ENCODE assay signal across 19 cellular contexts in the genomic region with DNA sequence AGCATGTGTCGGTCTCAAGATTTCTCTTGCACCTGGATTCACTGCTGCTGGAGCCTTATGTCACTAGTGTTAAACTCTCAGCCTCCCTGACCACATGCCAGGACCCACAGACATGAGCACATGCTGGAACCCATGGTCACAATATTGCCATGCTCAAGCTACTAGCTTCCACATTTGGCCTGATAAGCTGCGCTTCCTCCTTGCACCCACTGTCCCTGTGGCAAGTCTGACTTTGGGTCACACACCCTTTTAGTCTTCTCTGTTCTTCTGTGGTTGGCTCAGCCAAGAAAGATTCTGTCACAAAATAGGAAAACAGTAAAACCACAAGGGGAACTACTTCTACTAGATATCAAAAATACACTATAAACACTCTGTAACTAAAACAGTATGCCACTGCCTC.
"Had no signal": no experiment of that assay in that cellular context is flagged by ENCODE, and none has a peak within 500 bp of the region (broad histone marks: within the 10 kb centered on the region; RNA-seq: fewer than 3 reads in every experiment).

No MANE protein-coding gene starts in this region.

- H3K36me3 ChIP-seq: neutrophil, ovary, right atrium auricular region, spleen had no signal

- DNase-seq: activated B cell treated with CpG ODN at 0.5 μM for 24 hours; activated CD4-positive, alpha-beta T cell treated with anti-CD3 and anti-CD28 coated beads for 36 hours; activated CD4-positive, alpha-beta T cell treated with anti-CD3 and anti-CD28 coated beads, Interleukin-2, amount 50 U/mL, for 4 hours; activated CD8-positive, alpha-beta memory T cell treated with anti-CD3 and anti-CD28 coated beads for 24 hours; activated CD8-positive, alpha-beta memory T cell treated with anti-CD3 and anti-CD28 coated beads, Interleukin-2, amount 50 U/mL, for 4 hours; activated naive CD4-positive, alpha-beta T cell; activated T-cell treated with anti-CD3 and anti-CD28 coated beads, Interleukin-2, amount 50 U/mL, for 24 hours; central memory CD4-positive, alpha-beta T cell; effector memory CD4-positive, alpha-beta T cell; foreskin keratinocyte; left colon; ovary; psoas muscle; spleen; stimulated activated CD4-positive, alpha-beta T cell treated with anti-CD3 and anti-CD28 coated beads, Interleukin-4, amount 100 ng/mL, for 1 hour; stimulated activated naive CD4-positive, alpha-beta T cell; testis had no signal

- H3K27ac ChIP-seq: foreskin keratinocyte, neutrophil, ovary, psoas muscle, right atrium auricular region, spleen, testis had no signal

- H3K4me1 ChIP-seq: foreskin keratinocyte, psoas muscle, right atrium auricular region, spleen, testis had no signal

- ATAC-seq: activated CD4-positive, alpha-beta T cell treated with anti-CD3 and anti-CD28 coated beads for 36 hours; foreskin keratinocyte; left colon; psoas muscle had no signal

- H3K9me3 ChIP-seq: neutrophil, ovary, psoas muscle, right atrium auricular region, testis had no signal

- H3K4me3 ChIP-seq: ovary, psoas muscle, right atrium auricular region, spleen, testis had no signal

- H3K27me3 ChIP-seq: foreskin keratinocyte, neutrophil, ovary, right atrium auricular region, spleen, testis had no signal
